Comparison of ENCODE assay signal across 28 cellular contexts in the genomic region with DNA sequence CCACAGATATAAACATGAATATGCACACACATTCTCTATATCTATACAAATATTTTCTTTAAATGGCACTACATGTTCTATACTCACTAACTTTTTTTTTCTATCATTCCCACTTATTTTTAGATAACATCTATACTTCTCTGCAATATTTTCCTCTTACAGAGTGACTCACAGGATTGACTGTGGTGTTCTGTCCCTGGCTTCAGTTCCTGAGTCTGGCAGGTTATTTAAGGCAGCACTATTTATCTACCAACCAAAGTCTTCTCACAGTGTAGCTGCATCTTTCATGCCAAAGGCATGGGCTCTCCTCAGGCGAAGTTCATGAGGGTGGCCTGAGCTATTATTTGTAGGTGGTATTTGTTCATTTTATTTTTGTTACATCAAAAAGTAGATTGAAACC.
DNase-seq lines count a peak whose midpoint lies in the region; ATAC-seq and TF ChIP-seq lines count a peak whose summit lies in the region.
"Had no signal": no experiment of that assay in that cellular context is flagged by ENCODE, and none has a peak within 500 bp of the region (broad histone marks: within the 10 kb centered on the region; RNA-seq: fewer than 3 reads in every experiment).

No MANE protein-coding gene starts in this region.

- intact Hi-C loops in left cardiac atrium (cut with DNase I): no loop called here

- peak overlapping the region; percentile 11 for H3K9ac ChIP-seq in adipocyte (ENCODE audit: low read length)
- H3K9ac ChIP-seq in fibroblast of lung (ENCODE audit: insufficient read depth, low read length): no peak overlapping the region
- H3K9ac ChIP-seq: parathyroid adenoma had no signal

- ATAC-seq in left cardiac atrium (no peak), GM21515 (IDR thresholded peaks at IDR 0.05; ENCODE audit: unreplicated experiment) (no peak), HG02798 (IDR thresholded peaks at IDR 0.05; ENCODE audit: poor library complexity, unreplicated experiment) (no peak), GM19452 (IDR thresholded peaks at IDR 0.05; ENCODE audit: unreplicated experiment) (no peak)
- ATAC-seq: activated CD8-positive, alpha-beta T cell treated with anti-CD3 and anti-CD28 coated beads, Interleukin-2, amount 10 ng/mL, durations not matched to agents 7 days and 5 days; GM12878; left colon; right cardiac atrium; Right ventricle myocardium inferior; stimulated activated naive CD8-positive, alpha-beta T cell treated with anti-CD3 and anti-CD28 coated beads, Interleukin-15, Interleukin-2, amounts not matched to agents 100 U/mL and 50 U/mL, for 24 hours had no signal

- H3K27ac ChIP-seq in cardiac muscle cell (no peak overlapping the region), fibroblast of lung (ENCODE audit: insufficient read depth, low read length) (no peak overlapping the region)
- H3K27ac ChIP-seq: esophagus squamous epithelium, parathyroid adenoma, thoracic aorta had no signal

- H3K9me3 ChIP-seq in cardiac muscle cell (ENCODE audit: low read depth) (no peaks in the 10 kb centered on the region), adipocyte (ENCODE audit: control insufficient read depth, low read length) (no peaks in the 10 kb centered on the region), fibroblast of lung (ENCODE audit: control insufficient read depth, insufficient read depth, low read depth, low read length) (no peaks in the 10 kb centered on the region)
- H3K9me3 ChIP-seq: esophagus squamous epithelium, thoracic aorta had no signal

- no peaks in the 10 kb centered on the region for H3K79me2 ChIP-seq in fibroblast of lung (ENCODE audit: control insufficient read depth, insufficient read depth, low read length)
- H3K79me2 ChIP-seq: parathyroid adenoma had no signal

- H2AFZ ChIP-seq in fibroblast of lung (ENCODE audit: low read length): no peak overlapping the region
- H2AFZ ChIP-seq: parathyroid adenoma had no signal

- H3K4me2 ChIP-seq in fibroblast of lung (ENCODE audit: extremely low read depth, insufficient read depth, low read length): no peak overlapping the region

- H3K27me3 ChIP-seq in cardiac muscle cell (no peaks in the 10 kb centered on the region), adipocyte (replicated peaks; ENCODE audit: control insufficient read depth, insufficient read depth, low read length) (no peaks in the 10 kb centered on the region), fibroblast of lung (ENCODE audit: control insufficient read depth, insufficient read depth, low read length) (no peaks in the 10 kb centered on the region)
- H3K27me3 ChIP-seq: esophagus squamous epithelium had no signal

- H4K20me1 ChIP-seq in fibroblast of lung (ENCODE audit: control insufficient read depth, extremely low read depth, insufficient read depth, low read length): no peaks in the 10 kb centered on the region

- H3K36me3 ChIP-seq in cardiac muscle cell (no peaks in the 10 kb centered on the region), adipocyte (ENCODE audit: control insufficient read depth, insufficient read depth, low read length, severe bottlenecking) (no peaks in the 10 kb centered on the region), fibroblast of lung (ENCODE audit: control insufficient read depth, insufficient read depth, low read length) (no peaks in the 10 kb centered on the region)
- H3K36me3 ChIP-seq: esophagus squamous epithelium, thoracic aorta had no signal

- DNase-seq in cardiac muscle cell (ENCODE audit: low read depth in 1 of 2, low spot score in 1 of 2): peak; percentile 1 to 11
- DNase-seq in left cardiac atrium: no peak
- peak; percentile 73 for DNase-seq in adipocyte (ENCODE audit: low read depth)
- peak; percentile 28 to 33 for DNase-seq in fibroblast of lung (ENCODE audit: low read depth in 2 of 2)
- peak; percentile 46 for DNase-seq in superior temporal gyrus (ENCODE audit: extremely low spot score)
- DNase-seq: activated CD4-positive, alpha-beta T cell treated with anti-CD3 and anti-CD28 coated beads for 1 hour; activated CD8-positive, alpha-beta T cell treated with anti-CD3 and anti-CD28 coated beads, Interleukin-2, amount 10 ng/mL, durations not matched to agents 7 days and 5 days; activated naive CD4-positive, alpha-beta T cell treated with anti-CD3 and anti-CD28 coated beads, Interleukin-2, amount 50 U/mL, for 16 hours; caudate nucleus; CD4-positive, CD25-positive, alpha-beta regulatory T cell; cortex of kidney; endodermal cell; esophagus squamous epithelium; H7; left colon; NCI-H146; NCI-H345; NCI-H69; right cardiac atrium; stimulated activated CD4-positive, alpha-beta T cell treated with anti-CD3 and anti-CD28 coated beads, Interleukin-1b, Interleukin-23, amount 100 ng/mL, for 48 hours; stimulated activated naive CD8-positive, alpha-beta T cell treated with anti-CD3 and anti-CD28 coated beads, Interleukin-15, Interleukin-2, amounts not matched to agents 100 U/mL and 50 U/mL, for 24 hours had no signal

- H3K4me3 ChIP-seq in cardiac muscle cell: no peak overlapping the region
- no peak overlapping the region for H3K4me3 ChIP-seq in adipocyte (ENCODE audit: low read length)
- H3K4me3 ChIP-seq in fibroblast of lung (replicated peaks in 1 of 4; ENCODE audit: control extremely low read depth in 1 of 4, insufficient read depth in 1 of 4, low read depth in 3 of 4, low read length in 4 of 4): no peak overlapping the region
- H3K4me3 ChIP-seq: esophagus squamous epithelium, GM12878, thoracic aorta had no signal

- H3K4me1 ChIP-seq in cardiac muscle cell (ENCODE audit: low read depth): no peaks in the 10 kb centered on the region
- H3K4me1 ChIP-seq in adipocyte (ENCODE audit: control insufficient read depth, insufficient read depth, low read length): peaks cover 23% of the 10 kb centered on the region
- H3K4me1 ChIP-seq in fibroblast of lung (ENCODE audit: control insufficient read depth, extremely low read depth, insufficient read depth, low read length): no peaks in the 10 kb centered on the region
- H3K4me1 ChIP-seq: esophagus squamous epithelium, parathyroid adenoma had no signal

- no peak for TF ChIP-seq CTCF in cardiac muscle cell (IDR thresholded peaks at IDR 0.05; ENCODE audit: low read depth, low read length)
- TF ChIP-seq CTCF in fibroblast of lung (conservative IDR thresholded peaks at IDR 0.05 in 1 of 2, IDR thresholded peaks at IDR 0.05 in 1 of 2; ENCODE audit: low read depth in 1 of 2, low read length in 2 of 2): no peak
